19 cellular contexts compared by ENCODE assay signal in genomic region chr5:66993448-66993847, GRCh38.
DNase-seq lines count a peak whose midpoint lies in the region; ATAC-seq, FAIRE-seq and TF ChIP-seq lines count a peak whose summit lies in the region.
"Had no signal": no experiment of that assay in that cellular context is flagged by ENCODE, and none has a peak within 500 bp of the region (broad histone marks: within the 10 kb centered on the region; RNA-seq: fewer than 3 reads in every experiment).

No MANE protein-coding gene starts in this region.

- FAIRE-seq in HepG2 (lab: Jason Lieb, UNC): no peak
- FAIRE-seq: A204.1 had no signal

- no peaks in the 10 kb centered on the region for H4K20me1 ChIP-seq in HepG2 (ENCODE audit: insufficient read depth, low read length)

- H3K36me3 ChIP-seq in HepG2 (replicated peaks in 1 of 2; ENCODE audit: control insufficient read depth in 1 of 2, insufficient read depth in 2 of 2, low read length in 2 of 2): no peaks in the 10 kb centered on the region
- H3K36me3 ChIP-seq in right lobe of liver: no peaks in the 10 kb centered on the region
- no peaks in the 10 kb centered on the region for H3K36me3 ChIP-seq in RWPE2 (ENCODE audit: low read depth)
- no peaks in the 10 kb centered on the region for H3K36me3 ChIP-seq in transverse colon

- H3K9me3 ChIP-seq in HepG2 (ENCODE audit: low read length) (no peaks in the 10 kb centered on the region), right lobe of liver (no peaks in the 10 kb centered on the region), RWPE2 (ENCODE audit: severe bottlenecking) (no peaks in the 10 kb centered on the region), transverse colon (no peaks in the 10 kb centered on the region)

- TF ChIP-seq EP300 in HepG2 (IDR thresholded peaks at IDR 0.05; ENCODE audit: low read depth in 2 of 2, low read length in 2 of 2) (no peak), HepG2 (CRISPR knock-in tag; IDR thresholded peaks at IDR 0.05; ENCODE audit: borderline replicate concordance) (no peak), transverse colon (IDR thresholded peaks at IDR 0.05; ENCODE audit: low read depth) (no peak)

- no peak overlapping the region for H3K27ac ChIP-seq in HepG2 (ENCODE audit: extremely low read length, insufficient read depth, low read length)
- no peak overlapping the region for H3K27ac ChIP-seq in right lobe of liver
- no peak overlapping the region for H3K27ac ChIP-seq in RWPE2 (ENCODE audit: poor library complexity, severe bottlenecking)
- H3K27ac ChIP-seq in transverse colon: no peak overlapping the region
- H3K27ac ChIP-seq: GM23248 had no signal

- in situ Hi-C loops in HepG2 (cut with HindIII; ENCODE audit: extremely low pct_ligation_motif_present, low pct_unique_long_range_greater_than_20kb) (no loop called here), transverse colon (cut with MboI; ENCODE audit: low pct_ligation_motif_present in 1 of 4, low pct_unique_long_range_greater_than_20kb in 1 of 4, low sequenced_read_pairs in 3 of 4) (no loop called here)

- BruUV-seq in HepG2 (replicated peaks; lab: Mats Ljungman, UMichigan): no TSS peak

- H3K4me3 ChIP-seq in HepG2 (replicated peaks in 1 of 3; ENCODE audit: insufficient read depth in 1 of 3, low read depth in 2 of 3, low read length in 3 of 3): no peak overlapping the region
- no peak overlapping the region for H3K4me3 ChIP-seq in right lobe of liver
- no peak overlapping the region for H3K4me3 ChIP-seq in RWPE2 (ENCODE audit: severe bottlenecking)
- no peak overlapping the region for H3K4me3 ChIP-seq in transverse colon
- H3K4me3 ChIP-seq: GM23248 had no signal

- H3K4me2 ChIP-seq in HepG2 (ENCODE audit: low read depth, low read length): no peak overlapping the region

- ATAC-seq in HepG2 (no peak), right lobe of liver (no peak), RWPE2 (ENCODE audit: low read depth) (peak; percentile 47; the same call in 1 of the 3 replicates), GM21423 (IDR thresholded peaks at IDR 0.05; ENCODE audit: unreplicated experiment) (no peak)
- ATAC-seq: Panc1, SK-N-SH treated with all-trans-retinoic acid at 6 μM for 48 hours had no signal

- H2AFZ ChIP-seq in HepG2 (ENCODE audit: low read length): peak overlapping the region; percentile 56
- H2AFZ ChIP-seq: GM23248 had no signal

- H3K27me3 ChIP-seq in HepG2 (ENCODE audit: control insufficient read depth in 1 of 2, insufficient read depth in 2 of 2, low read length in 2 of 2): no peaks in the 10 kb centered on the region
- no peaks in the 10 kb centered on the region for H3K27me3 ChIP-seq in right lobe of liver
- H3K27me3 ChIP-seq in RWPE2 (ENCODE audit: insufficient read depth, poor library complexity, severe bottlenecking): no peaks in the 10 kb centered on the region
- no peaks in the 10 kb centered on the region for H3K27me3 ChIP-seq in transverse colon

- TF ChIP-seq POLR2A in HepG2 (IDR thresholded peaks at IDR 0.05; ENCODE audit: insufficient read depth in 1 of 2, low read depth in 2 of 2, low read length in 2 of 2) (no peak), right lobe of liver (IDR thresholded peaks at IDR 0.05) (no peak), transverse colon (IDR thresholded peaks at IDR 0.05) (no peak)

- POLR2A ChIA-PET in HepG2 (lab: Yijun Ruan, JAX): interaction anchor here (1.6 to 3.9 kb wide), 3 partner anchors 9 to 151 kb away, joined by 5 to 21 read pairs (median 6); no protein-coding TSS in a partner anchor

- no peak for TF ChIP-seq RAD21 in HepG2 (CRISPR knock-in tag; IDR thresholded peaks at IDR 0.05)

- H3K79me2 ChIP-seq in HepG2 (ENCODE audit: insufficient read depth, low read length): no peaks in the 10 kb centered on the region

- peaks cover 45% of the 10 kb centered on the region for H3K4me1 ChIP-seq in HepG2 (ENCODE audit: insufficient read depth, low read length)
- H3K4me1 ChIP-seq in right lobe of liver: no peaks in the 10 kb centered on the region
- H3K4me1 ChIP-seq in RWPE2 (ENCODE audit: insufficient read depth, poor library complexity, severe bottlenecking): peaks cover 8% of the 10 kb centered on the region
- no peaks in the 10 kb centered on the region for H3K4me1 ChIP-seq in transverse colon

- intact Hi-C loops in HepG2 (cut with micrococcal nuclease; ENCODE audit: unreplicated experiment) (loop anchor here (5.0 kb wide), 1 partner anchor 149 kb away; no protein-coding TSS in a partner anchor), right lobe of liver (cut with DNase I) (loop anchor here in 1 of 2 donors (10.0 kb wide), 1 partner anchor 151 kb away; no protein-coding TSS in a partner anchor), transverse colon (cut with DNase I; ENCODE audit: low total_unique reads) (no loop called here)

- TF ChIP-seq CTCF in HepG2 (CRISPR knock-in tag; IDR thresholded peaks at IDR 0.05): no peak
- TF ChIP-seq CTCF in right lobe of liver (IDR thresholded peaks at IDR 0.05): no peak
- TF ChIP-seq CTCF in RWPE2 (IDR thresholded peaks at IDR 0.05; ENCODE audit: poor library complexity, severe bottlenecking): no peak
- TF ChIP-seq CTCF in transverse colon (IDR thresholded peaks at IDR 0.05): no peak

- no peak overlapping the region for H3K9ac ChIP-seq in HepG2 (ENCODE audit: insufficient read depth, low read depth, low read length)
- H3K9ac ChIP-seq: GM23248 had no signal

- DNase-seq in HepG2 (ENCODE audit: low spot score) (no peak), right lobe of liver (no peak), RWPE2 (ENCODE audit: low spot score) (no peak), kidney glomerular epithelial cell (lab: John Stamatoyannopoulos, UW) (peak; percentile 28), NCI-H2171 (lab: John Stamatoyannopoulos, UW) (no peak), transverse colon (no peak), activated gamma-delta T cell (lab: John Stamatoyannopoulos, UW) (no peak)
- DNase-seq: CD4-positive, CD25-positive, alpha-beta regulatory T cell; GM23248; IMR-90; Kasumi-1; NCI-H2029; NCI-H2227 treated with DMSO at 0.1 percent for 48 hours; NCI-H526 treated with DMSO at 0.1 percent for 48 hours; SHP77 had no signal

- CTCF ChIA-PET in HepG2 (lab: Yijun Ruan, JAX; ENCODE audit: low intra/inter-chr PET ratio, low total read pairs): no interaction called here

TF ChIP-seq in HepG2, 621 proteins besides CTCF, POLR2A, EP300 and RAD21:
- TF ChIP-seq POLR2AphosphoS2 (IDR thresholded peaks at IDR 0.05; ENCODE audit: low read depth, low read length): no peak
- TF ChIP-seq CAMTA2 (CRISPR knock-in tag; IDR thresholded peaks at IDR 0.05; ENCODE audit: borderline replicate concordance): no peak
